Comparison of ENCODE assay signal across 10 cellular contexts in genomic region chr19:40286674-40287421, GRCh38. TPM values are rescaled to one million over a fixed set of nuclear protein-coding genes. Genes with fewer than 3 reads are reported as not detected.
DNase-seq lines count a peak whose midpoint lies in the region; ATAC-seq and TF ChIP-seq lines count a peak whose summit lies in the region.
"Had no signal": no experiment of that assay in that cellular context is flagged by ENCODE, and none has a peak within 500 bp of the region (broad histone marks: within the 10 kb centered on the region; RNA-seq: fewer than 3 reads in every experiment).

No MANE protein-coding gene starts in this region.

- intact Hi-C loops in activated CD4-positive, alpha-beta T cell treated with anti-CD3 and anti-CD28 coated beads for 36 hours (cut with DNase I, micrococcal nuclease) = loop anchor here (5.0 to 10.0 kb wide), 3 partner anchors 508 to 1110 kb away; partner anchors contain the start of genes BCKDHA (in 1 of the 2), EGLN2 (in 1 of the 2), EXOSC5 (in 1 of the 2) and MED29 (in 1 of the 2)
- intact Hi-C loops in spleen (cut with DNase I; ENCODE audit: low total_unique reads) = no loop called here

- peak overlapping the region; percentile 58 for H3K27ac Mint-ChIP-seq in activated CD4-positive, alpha-beta T cell treated with anti-CD3 and anti-CD28 coated beads for 36 hours

- no peak overlapping the region for H3K4me2 ChIP-seq in SU-DHL-6 (ENCODE audit: low read depth, low read length, poor library complexity, severe bottlenecking)

- DNase-seq in activated CD4-positive, alpha-beta T cell treated with anti-CD3 and anti-CD28 coated beads for 36 hours = no peak
- no peak for DNase-seq in activated CD4-positive, alpha-beta T cell treated with anti-CD3 and anti-CD28 coated beads, Interleukin-2, amount 50 U/mL, for 48 hours
- no peak for DNase-seq in fibroblast of villous mesenchyme (ENCODE audit: low read depth)
- no peak for DNase-seq in spleen
- no peak for DNase-seq in upper lobe of left lung
- DNase-seq: Right ventricle myocardium superior had no signal

- H3K79me2 ChIP-seq in SU-DHL-6 (ENCODE audit: insufficient read depth, low read length) = peaks cover 29% of the 10 kb centered on the region

- H2AFZ ChIP-seq in SU-DHL-6 (ENCODE audit: low read depth, low read length, severe bottlenecking) = no peak overlapping the region

- POLR2A ChIA-PET in activated CD4-positive, alpha-beta T cell treated with anti-CD3 and anti-CD28 coated beads for 36 hours (lab: Charles Lee) = interaction anchor here (0.6 kb wide), 1 partner anchor 96 kb away, joined by 3 read pairs; no protein-coding TSS in a partner anchor

- no peak overlapping the region for H3K9ac ChIP-seq in SU-DHL-6 (ENCODE audit: low read length)

- no peaks in the 10 kb centered on the region for H4K20me1 ChIP-seq in SU-DHL-6 (ENCODE audit: low read depth, low read length)

- H3K27me3 ChIP-seq in SU-DHL-6 (ENCODE audit: low read length) (no peaks in the 10 kb centered on the region), spleen (replicated peaks in 1 of 7) (no peaks in the 10 kb centered on the region), upper lobe of left lung (no peaks in the 10 kb centered on the region)

- H3K9me2 ChIP-seq in SU-DHL-6 (replicated peaks; ENCODE audit: insufficient read depth, low read length) = no peaks in the 10 kb centered on the region

- H3K4me3 Mint-ChIP-seq in activated CD4-positive, alpha-beta T cell treated with anti-CD3 and anti-CD28 coated beads for 36 hours = no peak overlapping the region

- TF ChIP-seq POLR2A in spleen (IDR thresholded peaks at IDR 0.05) = no peak
- no peak for TF ChIP-seq POLR2A in upper lobe of left lung (IDR thresholded peaks at IDR 0.05)

- no peaks in the 10 kb centered on the region for H3K9me3 ChIP-seq in SU-DHL-6 (ENCODE audit: insufficient read depth, low read length)
- no peaks in the 10 kb centered on the region for H3K9me3 ChIP-seq in spleen
- H3K9me3 ChIP-seq in upper lobe of left lung = no peaks in the 10 kb centered on the region
- H3K9me3 ChIP-seq: thoracic aorta had no signal

- CTCF ChIA-PET in activated CD4-positive, alpha-beta T cell treated with anti-CD3 and anti-CD28 coated beads for 36 hours (lab: Charles Lee) = no interaction called here

- H3K27me3 Mint-ChIP-seq in activated CD4-positive, alpha-beta T cell treated with anti-CD3 and anti-CD28 coated beads for 36 hours = no peaks in the 10 kb centered on the region

- H3K36me3 ChIP-seq in SU-DHL-6 (ENCODE audit: low read length) = no peaks in the 10 kb centered on the region
- peaks cover 0 to 8% (median 0%) of the 10 kb centered on the region in 6 donors for H3K36me3 ChIP-seq in spleen
- H3K36me3 ChIP-seq in upper lobe of left lung = peaks cover 0 to 4% (median 0%) of the 10 kb centered on the region in 4 donors
- H3K36me3 ChIP-seq: thoracic aorta had no signal

- H3K27ac ChIP-seq in SU-DHL-6 (ENCODE audit: low read depth, low read length) (peak overlapping the region; percentile 91; the same call in 1 of the 2 replicates), spleen (peak overlapping the region in 7 of 8 donors; percentile 35 to 99 (median 98)), upper lobe of left lung (peak overlapping the region in 2 of 4 donors; percentile 63 to 94)

- H3K4me1 Mint-ChIP-seq in activated CD4-positive, alpha-beta T cell treated with anti-CD3 and anti-CD28 coated beads for 36 hours = peaks cover 32% of the 10 kb centered on the region

- ATAC-seq in activated CD4-positive, alpha-beta T cell treated with anti-CD3 and anti-CD28 coated beads for 36 hours = no peak
- ATAC-seq in GM18868 (IDR thresholded peaks at IDR 0.05; ENCODE audit: unreplicated experiment) (no peak), HG03175 (IDR thresholded peaks at IDR 0.05; ENCODE audit: unreplicated experiment) (no peak), upper lobe of left lung (ENCODE audit: low FRiP score in 2 of 2) (no peak)

- H3K36me3 Mint-ChIP-seq in activated CD4-positive, alpha-beta T cell treated with anti-CD3 and anti-CD28 coated beads for 36 hours (ENCODE audit: low read depth) = peaks cover 10% of the 10 kb centered on the region

- no peaks in the 10 kb centered on the region for H3K9me3 Mint-ChIP-seq in activated CD4-positive, alpha-beta T cell treated with anti-CD3 and anti-CD28 coated beads for 36 hours (ENCODE audit: low read depth)

- WGBS in spleen, 5 donors = 83 to 92% (median 89%) methylated on average over 13 of the region's 13 CpGs
- WGBS in upper lobe of left lung, 2 donors = 88% methylated on average over 13 of the region's 13 CpGs

- H3K4me1 ChIP-seq in spleen (peaks cover 23 to 43% (median 36%) of the 10 kb centered on the region in 6 donors), upper lobe of left lung (peaks cover 19 to 34% (median 25%) of the 10 kb centered on the region in 4 donors)

- TF ChIP-seq CTCF in SU-DHL-6 (IDR thresholded peaks at IDR 0.05; ENCODE audit: insufficient read depth, low read length, poor library complexity, severe bottlenecking) (no peak), fibroblast of villous mesenchyme (IDR thresholded peaks at IDR 0.05; ENCODE audit: insufficient read depth, low read depth, low read length) (no peak), spleen (IDR thresholded peaks at IDR 0.05 in 8 of 11, conservative IDR thresholded peaks at IDR 0.05 in 3 of 11) (no peak), upper lobe of left lung (IDR thresholded peaks at IDR 0.05) (no peak)

- peaks cover 14% of the 10 kb centered on the region; the same call in 1 of the 2 replicates for H3F3A ChIP-seq in SU-DHL-6 (ENCODE audit: insufficient read depth)

- no peak overlapping the region for H3K4me3 ChIP-seq in SU-DHL-6 (ENCODE audit: insufficient read depth, low read length, poor library complexity, severe bottlenecking)
- peak overlapping the region; percentile 10 for H3K4me3 ChIP-seq in fibroblast of villous mesenchyme (ENCODE audit: low read depth, low read length)
- H3K4me3 ChIP-seq in spleen = no peak overlapping the region
- peak overlapping the region in 1 of 4 donors; percentile 86 for H3K4me3 ChIP-seq in upper lobe of left lung

- TF ChIP-seq EP300 in upper lobe of left lung (IDR thresholded peaks at IDR 0.05) = no peak

RNA-seq across cellular contexts. Expression of gene AKT2, which starts 1.7 kb away (rescaled TPM):
- 100 to 1,000 TPM; 142 to 148 TPM for total RNA-seq in activated CD4-positive, alpha-beta T cell treated with anti-CD3 and anti-CD28 coated beads for 36 hours
- total RNA-seq in fibroblast of villous mesenchyme (120 and 142 TPM in 2 replicates), spleen (100 to 1,000 TPM in 4 of 7 donors, 10 to 100 TPM in 3; 95.1 to 134 (median 112) TPM), upper lobe of left lung (100 to 1,000 TPM in 4 of 6 donors, 10 to 100 TPM in 2; 59.7 to 164 (median 105) TPM)
- 10 to 100 TPM; 28.8 to 75.7 (median 37.1) TPM for polyA plus RNA-seq in spleen
